Comparison of ENCODE assay signal across 22 cellular contexts in genomic region chr2:113872201-113872600, GRCh38. TPM values are rescaled to one million over a fixed set of nuclear protein-coding genes. Genes with fewer than 3 reads are reported as not detected.
A peak's percentile ranks its signal among the peaks of the same experiment; 100 is the strongest.
DNase-seq lines count a peak whose midpoint lies in the region; ATAC-seq and TF ChIP-seq lines count a peak whose summit lies in the region.
"Had no signal": no experiment of that assay in that cellular context is flagged by ENCODE, and none has a peak within 500 bp of the region (broad histone marks: within the 10 kb centered on the region; RNA-seq: fewer than 3 reads in every experiment).

No MANE protein-coding gene starts in this region.

- H2BK120ac ChIP-seq in mesenchymal stem cell (ENCODE audit: low read depth, low read length) = no peak overlapping the region

- H3K9ac ChIP-seq in mesenchymal stem cell (ENCODE audit: low read length) = peak overlapping the region; percentile 34

- no peak for TF ChIP-seq CTCF in brain microvascular endothelial cell (IDR thresholded peaks at IDR 0.05; ENCODE audit: low read depth, low read length, missing control alignments)

- no peak overlapping the region for H4K91ac ChIP-seq in mesenchymal stem cell (ENCODE audit: low read length)

- peak overlapping the region; percentile 4 for H2AK5ac ChIP-seq in mesenchymal stem cell (ENCODE audit: low read length, severe bottlenecking)

- no peaks in the 10 kb centered on the region for H3K27me3 ChIP-seq in MG63
- no peaks in the 10 kb centered on the region for H3K27me3 ChIP-seq in brain microvascular endothelial cell (replicated peaks)
- no peaks in the 10 kb centered on the region for H3K27me3 ChIP-seq in mesenchymal stem cell (ENCODE audit: control insufficient read depth in 1 of 2, insufficient read depth in 1 of 2, low read length in 2 of 2)
- H3K27me3 ChIP-seq: spleen, uterus had no signal

- no peak overlapping the region for H3K4me2 ChIP-seq in mesenchymal stem cell (ENCODE audit: low read length, poor library complexity, severe bottlenecking)
- H3K4me2 ChIP-seq: A549 had no signal

- H3K27ac ChIP-seq in brain microvascular endothelial cell (no peak overlapping the region), mesenchymal stem cell (ENCODE audit: low read length, poor library complexity, severe bottlenecking) (no peak overlapping the region)
- H3K27ac ChIP-seq: A549, spleen, uterus had no signal

- no peak overlapping the region for H3K4ac ChIP-seq in mesenchymal stem cell (ENCODE audit: low read depth in 1 of 2, low read length in 2 of 2)

- H3K4me3 ChIP-seq in MG63 = no peak overlapping the region
- no peak overlapping the region for H3K4me3 ChIP-seq in brain microvascular endothelial cell (ENCODE audit: low read depth, low read length)
- no peak overlapping the region for H3K4me3 ChIP-seq in mesenchymal stem cell (ENCODE audit: insufficient read depth in 1 of 2, low read depth in 1 of 2, low read length in 2 of 2)
- H3K4me3 ChIP-seq: A549, spleen, uterus had no signal

- no peak overlapping the region for H2BK12ac ChIP-seq in mesenchymal stem cell (ENCODE audit: low read length in 2 of 2)

- H2BK5ac ChIP-seq in mesenchymal stem cell (ENCODE audit: low read depth, low read length, poor library complexity, severe bottlenecking) = no peak overlapping the region

- H2AFZ ChIP-seq in mesenchymal stem cell (ENCODE audit: low read depth, low read length) = no peak overlapping the region

- in situ Hi-C loops in brain microvascular endothelial cell (cut with HindIII; ENCODE audit: low pct_ligation_motif_present, low sequenced_read_pairs) = no loop called here

- ATAC-seq in HG02678 (IDR thresholded peaks at IDR 0.05; ENCODE audit: unreplicated experiment) = no peak
- ATAC-seq: A549, natural killer cell had no signal

- H3K23ac ChIP-seq in mesenchymal stem cell (ENCODE audit: low read length in 2 of 2) = no peak overlapping the region

- H3K79me1 ChIP-seq in mesenchymal stem cell (replicated peaks; ENCODE audit: low read length, poor library complexity, severe bottlenecking) = no peaks in the 10 kb centered on the region

- H2BK15ac ChIP-seq in mesenchymal stem cell (ENCODE audit: low read depth, poor library complexity, severe bottlenecking) = no peak overlapping the region

- no peaks in the 10 kb centered on the region for H3K36me3 ChIP-seq in MG63
- H3K36me3 ChIP-seq in brain microvascular endothelial cell (replicated peaks) = no peaks in the 10 kb centered on the region
- no peaks in the 10 kb centered on the region for H3K36me3 ChIP-seq in mesenchymal stem cell (ENCODE audit: control insufficient read depth in 1 of 2, insufficient read depth in 2 of 2, low read depth in 1 of 2, low read length in 2 of 2)
- H3K36me3 ChIP-seq: spleen, uterus had no signal

- no peaks in the 10 kb centered on the region for H3K9me3 ChIP-seq in MG63
- no peaks in the 10 kb centered on the region for H3K9me3 ChIP-seq in mesenchymal stem cell (ENCODE audit: control insufficient read depth, low read length)
- H3K9me3 ChIP-seq: A549, spleen, uterus had no signal

- WGBS in mesenchymal stem cell = 94% methylated on average over 3 of the region's 4 CpGs

- H3K4me1 ChIP-seq in mesenchymal stem cell (ENCODE audit: control insufficient read depth, insufficient read depth, low read depth, low read length) = no peaks in the 10 kb centered on the region
- H3K4me1 ChIP-seq: uterus had no signal

- DNase-seq in AG08396 (ENCODE audit: low spot score) = peak; percentile 40
- DNase-seq in MG63 = peak; percentile 12
- DNase-seq in brain microvascular endothelial cell = peak; percentile 22
- DNase-seq in mesenchymal stem cell = peak; percentile 29
- DNase-seq in SKM-1 (lab: John Stamatoyannopoulos, UW; ENCODE audit: unreplicated experiment) = no peak
- DNase-seq in CD1c-positive myeloid dendritic cell (ENCODE audit: extremely low spot score) = no peak
- DNase-seq in NCI-H2196 treated with DMSO at 0.1 percent for 48 hours (lab: John Stamatoyannopoulos, UW; ENCODE audit: unreplicated experiment) = no peak
- DNase-seq: activated CD4-positive, alpha-beta T cell treated with anti-CD3 and anti-CD28 coated beads, Interleukin-2, amount 10 ng/mL, durations not matched to agents 7 days and 5 days; activated CD8-positive, alpha-beta memory T cell treated with anti-CD3 and anti-CD28 coated beads, Interleukin-2, amount 50 U/mL, for 4 hours; activated effector memory CD4-positive, alpha-beta T cell treated with Interleukin-2 at 50 U/mL for 16 hours; amniotic stem cell; CD4-positive, alpha-beta memory T cell; DMS79 treated with DMSO at 0.1 percent for 48 hours; hippocampal formation; natural killer cell; NCI-H1092 treated with DMSO at 0.1 percent for 48 hours; NCI-H2081 treated with DMSO at 0.1 percent for 48 hours; NCI-H510A; spleen; uterus had no signal

- no peak overlapping the region for H3K18ac ChIP-seq in mesenchymal stem cell (ENCODE audit: low read depth in 1 of 2, low read length in 2 of 2)

- no peak overlapping the region for H3K14ac ChIP-seq in mesenchymal stem cell (ENCODE audit: low read length in 2 of 2)

- H4K8ac ChIP-seq in mesenchymal stem cell (ENCODE audit: low read length) = no peak overlapping the region

RNA-seq across cellular contexts. Expression of gene ACTR3, which starts 17.7 kb away (rescaled TPM):
- total RNA-seq in MG63 (2014; rRNA removed; shearing (Covaris generic); ENCODE audit: low replicate concordance) = 378 and 428 TPM in 2 replicates
- polyA plus RNA-seq in mesenchymal stem cell (2013, experiment 1 of 2) = 208 TPM
- 206 TPM for polyA plus RNA-seq in mesenchymal stem cell (2013, experiment 2 of 2)

Comparison
In these comparisons a context has a peak if more than half of its experiments do, and no peak if none do; other contexts are left out.
1. DNase-seq: peak in AG08396 (single experiment), MG63 (single experiment), brain microvascular endothelial cell (single experiment) and mesenchymal stem cell (single experiment); none in SKM-1 (single experiment), CD1c-positive myeloid dendritic cell (single experiment) and NCI-H2196 treated with DMSO at 0.1 percent for 48 hours (single experiment).